15 cellular contexts compared by ENCODE assay signal in the genomic region with DNA sequence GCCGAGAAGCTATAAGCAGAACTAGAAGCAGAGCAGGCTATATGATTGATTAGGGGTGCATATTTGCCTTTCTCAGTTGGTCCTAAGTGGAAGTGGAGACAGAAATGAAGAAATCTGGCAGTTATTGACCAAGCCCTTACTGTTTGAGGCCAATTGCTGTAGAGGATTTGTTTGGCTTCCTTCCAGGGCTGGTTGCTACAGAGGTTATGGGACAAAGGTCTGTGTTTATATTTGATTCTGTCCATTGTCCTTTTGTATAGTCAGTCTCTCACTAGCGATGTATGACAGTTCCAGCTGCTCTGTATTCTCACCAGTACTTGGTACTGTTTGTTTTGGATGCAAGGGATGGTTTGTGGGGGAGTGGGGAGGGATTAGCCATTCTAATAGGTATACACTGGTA. TPM values are rescaled to one million over a fixed set of nuclear protein-coding genes. Genes with fewer than 3 reads are reported as not detected.
DNase-seq lines count a peak whose midpoint lies in the region; ATAC-seq and TF ChIP-seq lines count a peak whose summit lies in the region.
"Had no signal": no experiment of that assay in that cellular context is flagged by ENCODE, and none has a peak within 500 bp of the region (broad histone marks: within the 10 kb centered on the region; RNA-seq: fewer than 3 reads in every experiment).

No MANE protein-coding gene starts in this region.

- H3K27me3 ChIP-seq in liver (ENCODE audit: control insufficient read depth in 4 of 4, insufficient read depth in 4 of 4, low read length in 3 of 4) = no peaks in the 10 kb centered on the region
- H3K27me3 ChIP-seq in left lung = peaks cover 0 to 26% of the 10 kb centered on the region in 2 donors
- H3K27me3 ChIP-seq: upper lobe of left lung had no signal

- H3K4me1 ChIP-seq in liver (ENCODE audit: control insufficient read depth in 4 of 4, insufficient read depth in 4 of 4, low read length in 3 of 4) (peaks cover 4 to 16% (median 12%) of the 10 kb centered on the region in 4 donors), left lung (peaks cover 0 to 12% of the 10 kb centered on the region in 2 donors)
- H3K4me1 ChIP-seq: prostate gland, upper lobe of left lung had no signal

- no peaks in the 10 kb centered on the region for H3K9me3 ChIP-seq in liver (ENCODE audit: control insufficient read depth in 4 of 4, low read length in 3 of 4)
- H3K9me3 ChIP-seq in left lung = no peaks in the 10 kb centered on the region
- H3K9me3 ChIP-seq: prostate gland, upper lobe of left lung had no signal

- no peak for ATAC-seq in SK-N-SH treated with all-trans-retinoic acid at 6 μM for 48 hours
- ATAC-seq in left lung = no peak
- no peak for ATAC-seq in HG02870 (IDR thresholded peaks at IDR 0.05; ENCODE audit: unreplicated experiment)
- no peak for ATAC-seq in GM21515 (IDR thresholded peaks at IDR 0.05; ENCODE audit: unreplicated experiment)
- ATAC-seq: activated CD8-positive, alpha-beta T cell treated with anti-CD3 and anti-CD28 coated beads, Interleukin-2, amount 10 ng/mL, durations not matched to agents 7 days and 5 days; effector memory CD8-positive, alpha-beta T cell had no signal

- H3K36me3 ChIP-seq in liver (ENCODE audit: control insufficient read depth in 4 of 4, insufficient read depth in 3 of 4, low read depth in 1 of 4, low read length in 3 of 4) = no peaks in the 10 kb centered on the region
- H3K36me3 ChIP-seq in left lung = no peaks in the 10 kb centered on the region
- H3K36me3 ChIP-seq: prostate gland, upper lobe of left lung had no signal

- H3K9ac ChIP-seq in liver (ENCODE audit: low read depth in 1 of 2, low read length in 2 of 2) = no peak overlapping the region

- 16% methylated on average over 2 of the region's 2 CpGs for WGBS in liver

- no peak for TF ChIP-seq CTCF in liver (IDR thresholded peaks at IDR 0.05; ENCODE audit: low read depth, low read length, missing input control)
- no peak for TF ChIP-seq CTCF in left lung (IDR thresholded peaks at IDR 0.05)

- H3K27ac ChIP-seq in liver (ENCODE audit: low read depth in 1 of 2, low read length in 2 of 2) = peak overlapping the region in 1 of 2 donors; percentile 7
- H3K27ac ChIP-seq in left lung = no peak overlapping the region
- H3K27ac ChIP-seq: prostate gland, upper lobe of left lung had no signal

- TF ChIP-seq RAD21 in liver (IDR thresholded peaks at IDR 0.05) = peak; percentile 38 to 42

- DNase-seq in DMS153 (lab: John Stamatoyannopoulos, UW) (peak; percentile 88), NCI-H1105 treated with DMSO at 0.1 percent for 48 hours (lab: John Stamatoyannopoulos, UW) (peak; percentile 96), NOMO-1 treated with DMSO at 0.1 percent for 48 hours (lab: John Stamatoyannopoulos, UW; ENCODE audit: unreplicated experiment) (peak; percentile 91), left lung (no peak)
- DNase-seq: activated CD8-positive, alpha-beta T cell treated with anti-CD3 and anti-CD28 coated beads, Interleukin-2, amount 10 ng/mL, durations not matched to agents 7 days and 5 days; effector memory CD8-positive, alpha-beta T cell; immature natural killer cell; NCI-H2227 treated with DMSO at 0.1 percent for 48 hours; upper lobe of left lung had no signal

- H3K4me3 ChIP-seq in liver (ENCODE audit: low read depth in 1 of 3, low read length in 3 of 3) (no peak overlapping the region), left lung (no peak overlapping the region)
- H3K4me3 ChIP-seq: prostate gland, upper lobe of left lung had no signal

- intact Hi-C loops in left lung (cut with DNase I) = no loop called here

TF ChIP-seq in liver, 16 proteins besides CTCF, POLR2A, EP300 and RAD21 (continues in another document):
- TF ChIP-seq EGR1 (IDR thresholded peaks at IDR 0.05; ENCODE audit: low read depth in 2 of 2) (peak in 1 of 2 donors; percentile 35), HNF4A (conservative IDR thresholded peaks at IDR 0.05) (peak; percentile 85 to 91), NR2F2 (IDR thresholded peaks at IDR 0.05) (no peak), HNF4G (IDR thresholded peaks at IDR 0.05) (peak; percentile 54)
- TF ChIP-seq, protein P1, sequence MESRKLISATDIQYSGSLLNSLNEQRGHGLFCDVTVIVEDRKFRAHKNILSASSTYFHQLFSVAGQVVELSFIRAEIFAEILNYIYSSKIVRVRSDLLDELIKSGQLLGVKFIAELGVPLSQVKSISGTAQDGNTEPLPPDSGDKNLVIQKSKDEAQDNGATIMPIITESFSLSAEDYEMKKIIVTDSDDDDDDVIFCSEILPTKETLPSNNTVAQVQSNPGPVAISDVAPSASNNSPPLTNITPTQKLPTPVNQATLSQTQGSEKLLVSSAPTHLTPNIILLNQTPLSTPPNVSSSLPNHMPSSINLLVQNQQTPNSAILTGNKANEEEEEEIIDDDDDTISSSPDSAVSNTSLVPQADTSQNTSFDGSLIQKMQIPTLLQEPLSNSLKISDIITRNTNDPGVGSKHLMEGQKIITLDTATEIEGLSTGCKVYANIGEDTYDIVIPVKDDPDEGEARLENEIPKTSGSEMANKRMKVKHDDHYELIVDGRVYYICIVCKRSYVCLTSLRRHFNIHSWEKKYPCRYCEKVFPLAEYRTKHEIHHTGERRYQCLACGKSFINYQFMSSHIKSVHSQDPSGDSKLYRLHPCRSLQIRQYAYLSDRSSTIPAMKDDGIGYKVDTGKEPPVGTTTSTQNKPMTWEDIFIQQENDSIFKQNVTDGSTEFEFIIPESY (IDR thresholded peaks at IDR 0.05) = peak; percentile 65

TF ChIP-seq in SK-N-SH treated with all-trans-retinoic acid at 6 μM for 48 hours, 23 proteins besides CTCF, POLR2A, EP300 and RAD21:
- no peak for TF ChIP-seq ZFP3 (CRISPR knock-in tag; IDR thresholded peaks at IDR 0.05)
- no peak for TF ChIP-seq ARNTL (CRISPR knock-in tag; IDR thresholded peaks at IDR 0.05; ENCODE audit: borderline replicate concordance, low read depth)
- TF ChIP-seq, protein P2, sequence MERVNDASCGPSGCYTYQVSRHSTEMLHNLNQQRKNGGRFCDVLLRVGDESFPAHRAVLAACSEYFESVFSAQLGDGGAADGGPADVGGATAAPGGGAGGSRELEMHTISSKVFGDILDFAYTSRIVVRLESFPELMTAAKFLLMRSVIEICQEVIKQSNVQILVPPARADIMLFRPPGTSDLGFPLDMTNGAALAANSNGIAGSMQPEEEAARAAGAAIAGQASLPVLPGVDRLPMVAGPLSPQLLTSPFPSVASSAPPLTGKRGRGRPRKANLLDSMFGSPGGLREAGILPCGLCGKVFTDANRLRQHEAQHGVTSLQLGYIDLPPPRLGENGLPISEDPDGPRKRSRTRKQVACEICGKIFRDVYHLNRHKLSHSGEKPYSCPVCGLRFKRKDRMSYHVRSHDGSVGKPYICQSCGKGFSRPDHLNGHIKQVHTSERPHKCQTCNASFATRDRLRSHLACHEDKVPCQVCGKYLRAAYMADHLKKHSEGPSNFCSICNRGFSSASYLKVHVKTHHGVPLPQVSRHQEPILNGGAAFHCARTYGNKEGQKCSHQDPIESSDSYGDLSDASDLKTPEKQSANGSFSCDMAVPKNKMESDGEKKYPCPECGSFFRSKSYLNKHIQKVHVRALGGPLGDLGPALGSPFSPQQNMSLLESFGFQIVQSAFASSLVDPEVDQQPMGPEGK (CRISPR knock-in tag; IDR thresholded peaks at IDR 0.05; ENCODE audit: borderline replicate concordance) = no peak
- no peak for TF ChIP-seq ZNF8 (CRISPR knock-in tag; IDR thresholded peaks at IDR 0.05)
- no peak for TF ChIP-seq PPARA (CRISPR knock-in tag; IDR thresholded peaks at IDR 0.05; ENCODE audit: borderline replicate concordance)
- TF ChIP-seq BACH2 (CRISPR knock-in tag; IDR thresholded peaks at IDR 0.05; ENCODE audit: borderline replicate concordance) = no peak
- TF ChIP-seq, protein P3, sequence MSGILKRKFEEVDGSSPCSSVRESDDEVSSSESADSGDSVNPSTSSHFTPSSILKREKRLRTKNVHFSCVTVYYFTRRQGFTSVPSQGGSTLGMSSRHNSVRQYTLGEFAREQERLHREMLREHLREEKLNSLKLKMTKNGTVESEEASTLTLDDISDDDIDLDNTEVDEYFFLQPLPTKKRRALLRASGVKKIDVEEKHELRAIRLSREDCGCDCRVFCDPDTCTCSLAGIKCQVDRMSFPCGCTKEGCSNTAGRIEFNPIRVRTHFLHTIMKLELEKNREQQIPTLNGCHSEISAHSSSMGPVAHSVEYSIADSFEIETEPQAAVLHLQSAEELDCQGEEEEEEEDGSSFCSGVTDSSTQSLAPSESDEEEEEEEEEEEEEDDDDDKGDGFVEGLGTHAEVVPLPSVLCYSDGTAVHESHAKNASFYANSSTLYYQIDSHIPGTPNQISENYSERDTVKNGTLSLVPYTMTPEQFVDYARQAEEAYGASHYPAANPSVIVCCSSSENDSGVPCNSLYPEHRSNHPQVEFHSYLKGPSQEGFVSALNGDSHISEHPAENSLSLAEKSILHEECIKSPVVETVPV (CRISPR knock-in tag; IDR thresholded peaks at IDR 0.05) = no peak
- TF ChIP-seq TSHZ2 (CRISPR knock-in tag; IDR thresholded peaks at IDR 0.05) = no peak

RNA-seq across cellular contexts. Expression of gene ALOX15, which starts 7.3 kb away (rescaled TPM):
- total RNA-seq in liver = 1 to 10 TPM in 1 of 2 donors, not detected in 1; 1.7 TPM
- polyA plus RNA-seq in liver = under 1 TPM in 1 of 2 donors, not detected in 1; 0.03 TPM
- total RNA-seq in left lung = 1 to 10 TPM in 1 of 2 donors, under 1 TPM in 1; 0.15 to 4.8 TPM
- total RNA-seq: activated CD8-positive, alpha-beta T cell treated with anti-CD3 and anti-CD28 coated beads, Interleukin-2, amount 10 ng/mL, durations not matched to agents 7 days and 5 days; fibroblast of villous mesenchyme had no signal
- polyA plus RNA-seq: immature natural killer cell had no signal

RNA-seq across cellular contexts. Expression of gene PELP1, which starts 55.2 kb away (rescaled TPM):
- total RNA-seq in liver (10 to 100 TPM; 14.2 to 14.8 TPM), left lung (10 to 100 TPM; 42.2 to 48.8 TPM)
- 10 to 100 TPM in 1 of 2 donors, 1 to 10 TPM in 1; 5.1 to 12.8 TPM for polyA plus RNA-seq in liver

Comparison
In these comparisons a context has a peak if more than half of its experiments do, and no peak if none do; other contexts are left out.
1. DNase-seq: peak in DMS153 (single experiment), NCI-H1105 treated with DMSO at 0.1 percent for 48 hours (single experiment) and NOMO-1 treated with DMSO at 0.1 percent for 48 hours (single experiment); none in left lung (0 of 2).